Comparison of ENCODE assay signal across 1 cellular context in genomic region chr4:43732829-43733426, GRCh38.
TF ChIP-seq lines count a peak whose summit lies in the region.

No MANE protein-coding gene starts in this region.

TF ChIP-seq in HepG2, 621 proteins besides CTCF, POLR2A, EP300 and RAD21 (continued from another document):
- no peak for TF ChIP-seq PBX2 (CRISPR knock-in tag; IDR thresholded peaks at IDR 0.05)
- no peak for TF ChIP-seq SOX6 (IDR thresholded peaks at IDR 0.05)
- peak; percentile 19; the same call in 1 of the 2 replicates for TF ChIP-seq SOX6 (CRISPR knock-in tag; IDR thresholded peaks at IDR 0.05)
- TF ChIP-seq TEAD3 (CRISPR knock-in tag; optimal IDR thresholded peaks at IDR 0.05; ENCODE audit: borderline replicate concordance), result peak; percentile 25
TF ChIP-seq in HepG2: peak in this region for 6.
